Comparison of ENCODE assay signal across 8 cellular contexts in genomic region chr1:6001992-6002576, GRCh38. TPM values are rescaled to one million over a fixed set of nuclear protein-coding genes. Genes with fewer than 3 reads are reported as not detected.
DNase-seq lines count a peak whose midpoint lies in the region; ATAC-seq lines count a peak whose summit lies in the region.

No MANE protein-coding gene starts in this region.

- no peaks in the 10 kb centered on the region for H3F3A ChIP-seq in GM23248 (ENCODE audit: insufficient read depth)

- H3K36me3 ChIP-seq in neuronal stem cell (replicated peaks in 1 of 2; ENCODE audit: control insufficient read depth in 2 of 2, insufficient read depth in 2 of 2, low read length in 2 of 2), result no peaks in the 10 kb centered on the region
- H3K36me3 ChIP-seq in GM23248 (ENCODE audit: low read depth), result no peaks in the 10 kb centered on the region

- H2AK5ac ChIP-seq in neuronal stem cell (ENCODE audit: low read depth, low read length), result no peak overlapping the region

- no peak overlapping the region for H3K4ac ChIP-seq in neuronal stem cell (ENCODE audit: low read length)

- no peak overlapping the region for H3K14ac ChIP-seq in neuronal stem cell (ENCODE audit: low read length)

- H3K27me3 ChIP-seq in neuronal stem cell (ENCODE audit: control insufficient read depth in 3 of 3, insufficient read depth in 3 of 3, low read depth in 1 of 3, low read length in 3 of 3) (peaks cover 0 to 6% (median 0%) of the 10 kb centered on the region in 3 experiments), GM23248 (replicated peaks; ENCODE audit: insufficient read depth) (no peaks in the 10 kb centered on the region)

- no peaks in the 10 kb centered on the region for H3K9me3 ChIP-seq in neuronal stem cell (replicated peaks in 1 of 2; ENCODE audit: control insufficient read depth in 2 of 2, insufficient read depth in 1 of 2, low read depth in 1 of 2, low read length in 2 of 2)
- H3K9me3 ChIP-seq in GM23248 (ENCODE audit: low read depth), result no peaks in the 10 kb centered on the region

- H4K91ac ChIP-seq in neuronal stem cell (ENCODE audit: low read depth, low read length, poor library complexity), result no peak overlapping the region

- in situ Hi-C loops in G401 (cut with HindIII; ENCODE audit: low sequenced_read_pairs) (no loop called here), GM23248 (cut with MboI) (no loop called here)

- H3K23ac ChIP-seq in neuronal stem cell (ENCODE audit: low read depth, low read length, poor library complexity), result peak overlapping the region; percentile 80

- no peak for ATAC-seq in GM19467 (IDR thresholded peaks at IDR 0.05; ENCODE audit: unreplicated experiment)

- no peak overlapping the region for H3K4me2 ChIP-seq in neuronal stem cell (ENCODE audit: insufficient read depth, low read length, poor library complexity, severe bottlenecking)
- H3K4me2 ChIP-seq in GM23248 (ENCODE audit: unreplicated experiment), result no peak overlapping the region

- DNase-seq in G401 (ENCODE audit: low spot score) (peak; percentile 9), NCI-H2029 (lab: John Stamatoyannopoulos, UW) (peak; percentile 73), astrocyte of the hippocampus (ENCODE audit: low read depth, low spot score) (peak; percentile 34), neuronal stem cell (ENCODE audit: low spot score) (no peak), GM23248 (no peak), NCI-H1694 treated with DMSO at 0.1 percent for 48 hours (lab: John Stamatoyannopoulos, UW) (no peak), cerebellar cortex (ENCODE audit: low spot score) (no peak)

- peaks cover 2% of the 10 kb centered on the region for H3K79me1 ChIP-seq in neuronal stem cell (ENCODE audit: low read depth, low read length)

- no peak overlapping the region for H2AFZ ChIP-seq in neuronal stem cell (ENCODE audit: low read length)
- H2AFZ ChIP-seq in GM23248, result no peak overlapping the region

- no peaks in the 10 kb centered on the region for H4K20me1 ChIP-seq in GM23248 (ENCODE audit: insufficient read depth)

- H3K4me1 ChIP-seq in neuronal stem cell (ENCODE audit: control insufficient read depth in 2 of 2, insufficient read depth in 1 of 2, low read depth in 1 of 2, low read length in 2 of 2), result peaks cover 26 to 30% of the 10 kb centered on the region in 2 donors
- H3K4me1 ChIP-seq in GM23248 (ENCODE audit: insufficient read depth), result no peaks in the 10 kb centered on the region

- H3K9me2 ChIP-seq in GM23248 (ENCODE audit: insufficient read depth), result no peaks in the 10 kb centered on the region

- H3K9ac ChIP-seq in neuronal stem cell (ENCODE audit: low read depth, low read length, poor library complexity), result no peak overlapping the region
- no peak overlapping the region for H3K9ac ChIP-seq in GM23248

- H2BK12ac ChIP-seq in neuronal stem cell (ENCODE audit: low read length), result no peak overlapping the region

- WGBS in neuronal stem cell (ENCODE audit: extremely low coverage in 2 of 2, insufficient read length in 2 of 2, insufficient replicate concordance in 1 of 2), 2 donors, result no CpG with 5 or more reads among the region's 13 CpGs
- WGBS in GM23248 (ENCODE audit: low coverage in 1 of 2, low lambda C conversion rate in 2 of 2, missing lambda C conversion rate in 2 of 2), 2 experiments, result 70 to 71% methylated on average over 13 of the region's 13 CpGs

- H4K8ac ChIP-seq in neuronal stem cell (ENCODE audit: low read depth, low read length), result no peak overlapping the region

- H3K27ac ChIP-seq in neuronal stem cell (replicated peaks; ENCODE audit: low read length), result no peak overlapping the region
- H3K27ac ChIP-seq in GM23248, result no peak overlapping the region

- H2BK15ac ChIP-seq in neuronal stem cell (ENCODE audit: low read length), result no peak overlapping the region

- peak overlapping the region; percentile 23 for H3K18ac ChIP-seq in neuronal stem cell (ENCODE audit: low read length)

- H2BK5ac ChIP-seq in neuronal stem cell (ENCODE audit: low read length), result peak overlapping the region; percentile 6

- H3K4me3 ChIP-seq in neuronal stem cell (ENCODE audit: low read length in 2 of 2) (no peak overlapping the region), GM23248 (no peak overlapping the region)

- H3K79me2 ChIP-seq in GM23248 (ENCODE audit: insufficient read depth), result no peaks in the 10 kb centered on the region

- H2BK120ac ChIP-seq in neuronal stem cell (ENCODE audit: low read depth, low read length), result no peak overlapping the region

RNA-seq across cellular contexts. Expression of gene NPHP4, which starts 9.9 kb away (rescaled TPM):
- total RNA-seq in G401 (2014; rRNA removed; shearing (Covaris generic)), result 7.6 and 9.8 TPM in 2 replicates
- polyA plus RNA-seq in neuronal stem cell (2013, experiment 1 of 2), result 9.7 TPM
- 9.5 TPM for polyA plus RNA-seq in neuronal stem cell (2013, experiment 2 of 2)
- total RNA-seq in GM23248 (2014; rRNA removed; shearing (Covaris generic)), result 4.0 and 7.8 TPM in 2 replicates
- 4.2 and 4.4 TPM in 2 replicates for polyA plus RNA-seq in GM23248 (2016; fragmentation: Nextera tagmentation; extraction: Ambion mirVana)

RNA-seq across cellular contexts. Expression of gene KCNAB2, which starts 43.6 kb away (rescaled TPM):
- total RNA-seq in G401 (2014; rRNA removed; shearing (Covaris generic)), result 0.71 and 1.8 TPM in 2 replicates
- polyA plus RNA-seq in neuronal stem cell (2013, experiment 1 of 2), result 5.4 TPM
- 6.0 TPM for polyA plus RNA-seq in neuronal stem cell (2013, experiment 2 of 2)
- 3.5 and 4.8 TPM in 2 replicates for total RNA-seq in GM23248 (2014; rRNA removed; shearing (Covaris generic))
- 3.9 TPM in 2 replicates for polyA plus RNA-seq in GM23248 (2016; fragmentation: Nextera tagmentation; extraction: Ambion mirVana)

Comparison
In these comparisons a context has a peak if more than half of its experiments do, and no peak if none do; other contexts are left out.
1. DNase-seq: peak in G401 (single experiment), NCI-H2029 (single experiment) and astrocyte of the hippocampus (single experiment); none in neuronal stem cell (single experiment), GM23248 (single experiment), NCI-H1694 treated with DMSO at 0.1 percent for 48 hours (single experiment) and cerebellar cortex (single experiment).